In genomic region chr7:148794476-148794875, GRCh38 we compare ENCODE assay signal across 27 cellular contexts.
DNase-seq lines count a peak whose midpoint lies in the region; ATAC-seq, FAIRE-seq and TF ChIP-seq lines count a peak whose summit lies in the region.
"Had no signal": no experiment of that assay in that cellular context is flagged by ENCODE, and none has a peak within 500 bp of the region (broad histone marks: within the 10 kb centered on the region; RNA-seq: fewer than 3 reads in every experiment).

No MANE protein-coding gene starts in this region.

- no peak overlapping the region for H3K4me3 Mint-ChIP-seq in activated T-cell treated with anti-CD3 and anti-CD28 coated beads, Interleukin-2, amount 50 U/mL, for 72 hours
- no peak overlapping the region for H3K4me3 Mint-ChIP-seq in stimulated activated naive CD8-positive, alpha-beta T cell treated with anti-CD3 and anti-CD28 coated beads, Interleukin-15, amount 100 ng/mL, for 72 hours
- H3K4me3 Mint-ChIP-seq: CD14-positive monocyte; CD4-positive, alpha-beta T cell; CD8-positive, alpha-beta memory T cell; GM23338; H9; HFFc6 had no signal

- no peaks in the 10 kb centered on the region for H3K9me3 Mint-ChIP-seq in activated T-cell treated with anti-CD3 and anti-CD28 coated beads, Interleukin-2, amount 50 U/mL, for 72 hours
- H3K9me3 Mint-ChIP-seq in stimulated activated naive CD8-positive, alpha-beta T cell treated with anti-CD3 and anti-CD28 coated beads, Interleukin-15, amount 100 ng/mL, for 72 hours = no peaks in the 10 kb centered on the region
- H3K9me3 Mint-ChIP-seq: CD4-positive, alpha-beta T cell; CD8-positive, alpha-beta memory T cell; HFFc6 had no signal

- TF ChIP-seq RAD21 in K562 (CRISPR knock-in tag; conservative IDR thresholded peaks at IDR 0.05 in 1 of 2, IDR thresholded peaks at IDR 0.05 in 1 of 2) = no peak

- H3K27ac Mint-ChIP-seq in activated T-cell treated with anti-CD3 and anti-CD28 coated beads, Interleukin-2, amount 50 U/mL, for 72 hours = peak overlapping the region; percentile 39
- peak overlapping the region; percentile 33 to 89 for H3K27ac Mint-ChIP-seq in stimulated activated naive CD8-positive, alpha-beta T cell treated with anti-CD3 and anti-CD28 coated beads, Interleukin-15, amount 100 ng/mL, for 72 hours
- H3K27ac Mint-ChIP-seq: CD14-positive monocyte; CD4-positive, alpha-beta T cell; GM23338; H9 had no signal

- H3K9me3 ChIP-seq in K562 (replicated peaks; ENCODE audit: control insufficient read depth, insufficient read depth, low read depth, low read length) = peaks cover 4% of the 10 kb centered on the region; the same call in 1 of the 2 replicates
- H3K9me3 ChIP-seq: BE2C had no signal

- CTCF ChIA-PET in K562 (lab: Yijun Ruan, JAX; ENCODE audit: low intra/inter-chr PET ratio) = no interaction called here

- H3K4me1 ChIP-seq in K562 (replicated peaks in 1 of 2; ENCODE audit: control insufficient read depth in 2 of 2, insufficient read depth in 2 of 2, low read length in 2 of 2) = peaks cover 0 to 2% of the 10 kb centered on the region in 2 experiments; a peak in 2 of 5 replicates
- H3K4me1 ChIP-seq: BE2C; BLaER1 treated with 17β-estradiol and CSF1 and Interleukin-3, amounts not matched to agents 10 nM and 100 nM had no signal

- ATAC-seq in activated T-cell treated with anti-CD3 and anti-CD28 coated beads, Interleukin-2, amount 50 U/mL, for 72 hours (replicated peaks in 1 of 2) = no peak
- no peak for ATAC-seq in stimulated activated naive CD8-positive, alpha-beta T cell treated with anti-CD3 and anti-CD28 coated beads, Interleukin-15, amount 100 ng/mL, for 72 hours
- ATAC-seq in stimulated activated naive CD8-positive, alpha-beta T cell treated with anti-CD3 and anti-CD28 coated beads, Interleukin-15, Interleukin-2, amounts not matched to agents 100 U/mL and 50 U/mL, for 24 hours = no peak
- ATAC-seq in K562 (no peak), HG02642 (IDR thresholded peaks at IDR 0.05; ENCODE audit: poor library complexity, unreplicated experiment) (no peak)
- ATAC-seq: GM12878, GM23338, HCT116 had no signal

- in situ Hi-C loops in K562 (cut with MboI) = no loop called here

- no peaks in the 10 kb centered on the region for H3K4me1 Mint-ChIP-seq in activated T-cell treated with anti-CD3 and anti-CD28 coated beads, Interleukin-2, amount 50 U/mL, for 72 hours (ENCODE audit: low read depth)
- H3K4me1 Mint-ChIP-seq in stimulated activated naive CD8-positive, alpha-beta T cell treated with anti-CD3 and anti-CD28 coated beads, Interleukin-15, amount 100 ng/mL, for 72 hours = peaks cover 7% of the 10 kb centered on the region
- H3K4me1 Mint-ChIP-seq: CD14-positive monocyte; CD8-positive, alpha-beta memory T cell had no signal

- WGBS in K562 (ENCODE audit: insufficient coverage, low coverage, missing lambda C conversion rate) = 96% methylated on average over 3 of the region's 3 CpGs

- DNase-seq in activated T-cell treated with anti-CD3 and anti-CD28 coated beads, Interleukin-2, amount 50 U/mL, for 72 hours = no peak
- DNase-seq in activated T-cell treated with anti-CD3 and anti-CD28 coated beads for 4 hours (no peak), K562 (ENCODE audit: extremely low read depth in 1 of 4, low spot score in 3 of 4) (no peak), GM19239 (ENCODE audit: insufficient read length, low spot score) (no peak), SW480 (ENCODE audit: low spot score) (no peak)
- no peak for DNase-seq in stimulated activated naive CD8-positive, alpha-beta T cell treated with anti-CD3 and anti-CD28 coated beads, Interleukin-15, amount 100 ng/mL, for 72 hours
- DNase-seq in stimulated activated naive CD8-positive, alpha-beta T cell treated with anti-CD3 and anti-CD28 coated beads, Interleukin-15, Interleukin-2, amounts not matched to agents 100 U/mL and 50 U/mL, for 24 hours = no peak
- DNase-seq: ACHN; AML-193; BE2C; CD4-positive, alpha-beta T cell; CD8-positive, alpha-beta memory T cell; DMS 273 treated with DMSO at 0.1 percent for 48 hours; DMS79; EL; GDM1; H9; HFFc6 had no signal

- FAIRE-seq in K562 (lab: Jason Lieb, UNC) (no peak), GM19239 (lab: Jason Lieb, UNC) (no peak)
- FAIRE-seq: A204.1, D721Med, GM12878 had no signal

- no peak overlapping the region for H3K4me3 ChIP-seq in K562
- H3K4me3 ChIP-seq: BLaER1 treated with 17β-estradiol and CSF1 and Interleukin-3, amounts not matched to agents 10 nM and 100 nM; GM12878; GM23338 had no signal

- H3K9me1 ChIP-seq in K562 (ENCODE audit: control insufficient read depth, insufficient read depth, low read length) = no peaks in the 10 kb centered on the region

- intact Hi-C loops in K562 (cut with micrococcal nuclease) = loop anchor here (5.0 kb wide), 1 partner anchor 92 kb away; no protein-coding TSS in a partner anchor

- peaks cover 92% of the 10 kb centered on the region for H3K36me3 ChIP-seq in K562 (ENCODE audit: control insufficient read depth, insufficient read depth, low read length)

- no TSS peak for BruUV-seq in K562 (replicated peaks; lab: Mats Ljungman, UMichigan)

- H3K27me3 Mint-ChIP-seq in activated T-cell treated with anti-CD3 and anti-CD28 coated beads, Interleukin-2, amount 50 U/mL, for 72 hours (ENCODE audit: low read depth) = no peaks in the 10 kb centered on the region
- no peaks in the 10 kb centered on the region for H3K27me3 Mint-ChIP-seq in stimulated activated naive CD8-positive, alpha-beta T cell treated with anti-CD3 and anti-CD28 coated beads, Interleukin-15, amount 100 ng/mL, for 72 hours
- H3K27me3 Mint-ChIP-seq: CD4-positive, alpha-beta T cell; CD8-positive, alpha-beta memory T cell had no signal

- POLR2A ChIA-PET in K562 (lab: Yijun Ruan, JAX) = no interaction called here

- H3K9ac ChIP-seq in K562 (ENCODE audit: insufficient read depth in 1 of 2, low read depth in 2 of 2, low read length in 2 of 2) = no peak overlapping the region
- H3K9ac ChIP-seq: BLaER1 treated with 17β-estradiol and CSF1 and Interleukin-3, amounts not matched to agents 10 nM and 100 nM had no signal

- peaks cover 15 to 47% of the 10 kb centered on the region in 2 donors for H3K36me3 Mint-ChIP-seq in activated T-cell treated with anti-CD3 and anti-CD28 coated beads, Interleukin-2, amount 50 U/mL, for 72 hours (ENCODE audit: insufficient read depth in 2 of 2)

- H3K27ac ChIP-seq in K562 (ENCODE audit: extremely low read depth, low read depth, low read length) = no peak overlapping the region
- H3K27ac ChIP-seq: 22Rv1 had no signal

- no peaks in the 10 kb centered on the region for H4K20me1 ChIP-seq in K562 (replicated peaks; ENCODE audit: control insufficient read depth, insufficient read depth, low read length)

- no peak overlapping the region for H3K4me2 ChIP-seq in K562 (ENCODE audit: insufficient read depth, low read length)
- H3K4me2 ChIP-seq: BLaER1 treated with 17β-estradiol and CSF1 and Interleukin-3, amounts not matched to agents 10 nM and 100 nM; GM23338 had no signal

- H3K79me2 ChIP-seq in K562 (ENCODE audit: control insufficient read depth, insufficient read depth, low read length) = no peaks in the 10 kb centered on the region

- TF ChIP-seq POLR2A in K562 (conservative IDR thresholded peaks at IDR 0.05) = no peak

- TF ChIP-seq CTCF in K562 (IDR thresholded peaks at IDR 0.05 in 2 of 3, conservative IDR thresholded peaks at IDR 0.05 in 1 of 3; ENCODE audit: insufficient read depth in 2 of 3, low read depth in 1 of 3, low read length in 3 of 3) = no peak

- no peaks in the 10 kb centered on the region for H3K27me3 ChIP-seq in K562 (ENCODE audit: control insufficient read depth in 2 of 2, insufficient read depth in 2 of 2, low read length in 2 of 2)
- H3K27me3 ChIP-seq: BE2C; BLaER1 treated with 17β-estradiol and CSF1 and Interleukin-3, amounts not matched to agents 10 nM and 100 nM had no signal

- H2AFZ ChIP-seq in K562 (ENCODE audit: low read depth, low read length) = no peak overlapping the region
- H2AFZ ChIP-seq: GM23338 had no signal

- TF ChIP-seq EP300 in K562 (IDR thresholded peaks at IDR 0.05; ENCODE audit: low read length) = no peak

TF ChIP-seq in K562, 482 proteins besides CTCF, POLR2A, EP300 and RAD21 (continues in another document):
- TF ChIP-seq PHB (CRISPR knock-in tag; IDR thresholded peaks at IDR 0.05) = no peak
- TF ChIP-seq SMARCC2 (IDR thresholded peaks at IDR 0.05; ENCODE audit: low read depth) = no peak
- TF ChIP-seq IFI16 (CRISPR knock-in tag; IDR thresholded peaks at IDR 0.05) = no peak
- TF ChIP-seq ZNF197 (CRISPR knock-in tag; IDR thresholded peaks at IDR 0.05; ENCODE audit: low read depth) = no peak
- TF ChIP-seq BRF2 (IDR thresholded peaks at IDR 0.05; ENCODE audit: borderline replicate concordance, insufficient read depth, insufficient read length) = no peak
- peak; percentile 91 for TF ChIP-seq ZNF316 (IDR thresholded peaks at IDR 0.05)
- TF ChIP-seq MLX (CRISPR knock-in tag; conservative IDR thresholded peaks at IDR 0.05) = no peak
- TF ChIP-seq C11orf30 (IDR thresholded peaks at IDR 0.05; ENCODE audit: low read depth) = peak; percentile 79
